In genomic region chr19:16874978-16875299, GRCh38 we compare ENCODE assay signal across 11 cellular contexts. TPM values are rescaled to one million over a fixed set of nuclear protein-coding genes. Genes with fewer than 3 reads are reported as not detected.
DNase-seq lines count a peak whose midpoint lies in the region; ATAC-seq and TF ChIP-seq lines count a peak whose summit lies in the region.
"Not testable (repeated sequence)": the region's sequence is repeated elsewhere in the genome, so short reads cannot be mapped to it uniquely, and the experiment has no call there.
"Had no signal": no experiment of that assay in that cellular context is flagged by ENCODE, and none has a peak within 500 bp of the region (broad histone marks: within the 10 kb centered on the region; RNA-seq: fewer than 3 reads in every experiment).

No MANE protein-coding gene starts in this region.

- not testable (repeated sequence) for ATAC-seq in CD4-positive, CD25-positive, alpha-beta regulatory T cell (ENCODE audit: low read depth in 2 of 2); activated CD8-positive, alpha-beta T cell treated with anti-CD3 and anti-CD28 coated beads for 36 hours; effector memory CD8-positive, alpha-beta T cell (replicated peaks); naive thymus-derived CD8-positive, alpha-beta T cell

- H3K4me3 Mint-ChIP-seq in CD4-positive, CD25-positive, alpha-beta regulatory T cell; H9; activated CD8-positive, alpha-beta T cell treated with anti-CD3 and anti-CD28 coated beads for 36 hours; activated naive CD8-positive, alpha-beta T cell treated with anti-CD3 and anti-CD28 coated beads for 36 hours; effector memory CD8-positive, alpha-beta T cell; naive thymus-derived CD8-positive, alpha-beta T cell: not testable (repeated sequence)

- not testable (repeated sequence) for H4K8ac ChIP-seq in H9 (replicated peaks; ENCODE audit: insufficient read length, low read depth, low read length)

- not testable (repeated sequence) for H3K9me3 ChIP-seq in CD4-positive, CD25-positive, alpha-beta regulatory T cell (ENCODE audit: control insufficient read depth in 2 of 2, low read length in 2 of 2); H9 (ENCODE audit: control insufficient read depth, low read depth, low read length); stomach smooth muscle (ENCODE audit: control insufficient read depth in 2 of 2, low read length in 2 of 2)

- not testable (repeated sequence) for H3K79me1 ChIP-seq in H9 (ENCODE audit: insufficient read depth, low read depth, low read length, poor library complexity, severe bottlenecking)

- not testable (repeated sequence) for H3T11ph ChIP-seq in H9 (ENCODE audit: low read length)

- H3K4me1 Mint-ChIP-seq in CD4-positive, CD25-positive, alpha-beta regulatory T cell = peaks cover 0 to 18% (median 10%) of the 10 kb centered on the region in 4 donors
- H3K4me1 Mint-ChIP-seq in H9 = not testable (repeated sequence)
- peaks cover 16% of the 10 kb centered on the region for H3K4me1 Mint-ChIP-seq in activated CD8-positive, alpha-beta T cell treated with anti-CD3 and anti-CD28 coated beads for 36 hours (ENCODE audit: low read depth)
- H3K4me1 Mint-ChIP-seq in activated naive CD8-positive, alpha-beta T cell treated with anti-CD3 and anti-CD28 coated beads for 36 hours = peaks cover 11% of the 10 kb centered on the region
- peaks cover 9 to 11% of the 10 kb centered on the region in 2 donors for H3K4me1 Mint-ChIP-seq in effector memory CD8-positive, alpha-beta T cell (ENCODE audit: low read depth in 2 of 2)
- H3K4me1 Mint-ChIP-seq in naive thymus-derived CD8-positive, alpha-beta T cell = peaks cover 14 to 23% (median 18%) of the 10 kb centered on the region in 4 donors

- not testable (repeated sequence) for H3K9ac ChIP-seq in H9 (ENCODE audit: extremely low read depth, insufficient read length, low read length); stomach smooth muscle (ENCODE audit: low read length in 2 of 2)

- H2BK15ac ChIP-seq in H9 (ENCODE audit: low read depth, low read length) = not testable (repeated sequence)

- not testable (repeated sequence) for H3K23me2 ChIP-seq in H9 (ENCODE audit: insufficient read length, low read depth, low read length, poor library complexity, severe bottlenecking)

- not testable (repeated sequence) for H2AK5ac ChIP-seq in H9 (ENCODE audit: insufficient read length, low read length)

- not testable (repeated sequence) for H3K14ac ChIP-seq in H9 (ENCODE audit: insufficient read depth, low read length)

- not testable (repeated sequence) for H2BK120ac ChIP-seq in H9 (ENCODE audit: low read depth, low read length, poor library complexity, severe bottlenecking)

- H3K4me1 ChIP-seq in CD4-positive, CD25-positive, alpha-beta regulatory T cell (ENCODE audit: control insufficient read depth, insufficient read depth, low read length, poor library complexity, severe bottlenecking); H9 (ENCODE audit: insufficient read depth, low read length); stomach smooth muscle (ENCODE audit: control insufficient read depth, insufficient read depth, low read length): not testable (repeated sequence)

- H3K56ac ChIP-seq in H9 (ENCODE audit: insufficient read length, low read depth, low read length) = not testable (repeated sequence)

- POLR2A ChIA-PET in RWPE1 (lab: Yijun Ruan, JAX; ENCODE audit: low non-redundant PET); activated CD8-positive, alpha-beta T cell treated with anti-CD3 and anti-CD28 coated beads for 36 hours (lab: Charles Lee); naive thymus-derived CD8-positive, alpha-beta T cell (lab: Charles Lee): not testable (repeated sequence)

- peak overlapping the region; percentile 81 to 99 (median 92) for H3K27ac Mint-ChIP-seq in CD4-positive, CD25-positive, alpha-beta regulatory T cell
- peak overlapping the region; percentile 19 to 92 (median 89); a peak in 6 of 7 replicates for H3K27ac Mint-ChIP-seq in H9
- peak overlapping the region; percentile 83 for H3K27ac Mint-ChIP-seq in activated CD8-positive, alpha-beta T cell treated with anti-CD3 and anti-CD28 coated beads for 36 hours
- H3K27ac Mint-ChIP-seq in activated naive CD8-positive, alpha-beta T cell treated with anti-CD3 and anti-CD28 coated beads for 36 hours = peak overlapping the region; percentile 76
- H3K27ac Mint-ChIP-seq in effector memory CD8-positive, alpha-beta T cell = peak overlapping the region; percentile 91 to 94
- peak overlapping the region; percentile 64 to 94 (median 86) for H3K27ac Mint-ChIP-seq in naive thymus-derived CD8-positive, alpha-beta T cell

- TF ChIP-seq CTCF in H9 (conservative IDR thresholded peaks at IDR 0.05); RWPE1 (conservative IDR thresholded peaks at IDR 0.05; ENCODE audit: low read depth); activated CD8-positive, alpha-beta T cell treated with anti-CD3 and anti-CD28 coated beads for 36 hours (IDR thresholded peaks at IDR 0.05): not testable (repeated sequence)

- CTCF ChIA-PET in RWPE1 (lab: Yijun Ruan, JAX); activated CD8-positive, alpha-beta T cell treated with anti-CD3 and anti-CD28 coated beads for 36 hours (lab: Charles Lee): not testable (repeated sequence)

- not testable (repeated sequence) for H3K4ac ChIP-seq in H9 (ENCODE audit: low read depth, low read length)

- peak overlapping the region; percentile 60 for H3K27ac ChIP-seq in CD4-positive, CD25-positive, alpha-beta regulatory T cell (ENCODE audit: insufficient read depth, low read length, poor library complexity, severe bottlenecking)
- H3K27ac ChIP-seq in H9 (ENCODE audit: insufficient read length, low read depth, low read length) = not testable (repeated sequence)
- peak overlapping the region; percentile 69; the same call in 1 of the 2 replicates for H3K27ac ChIP-seq in RWPE1
- H3K27ac ChIP-seq in stomach smooth muscle (ENCODE audit: low read length) = peak overlapping the region; percentile 11

- not testable (repeated sequence) for H2BK12ac ChIP-seq in H9 (ENCODE audit: insufficient read length, low read depth, low read length)

- not testable (repeated sequence) for H3K4me2 ChIP-seq in H9 (ENCODE audit: insufficient read depth, insufficient read length, low read length)

- peaks cover 40% of the 10 kb centered on the region for H3K36me3 Mint-ChIP-seq in CD4-positive, CD25-positive, alpha-beta regulatory T cell
- peaks cover 53 to 87% (median 70%) of the 10 kb centered on the region in 3 experiments; a peak in 6 of 7 replicates for H3K36me3 Mint-ChIP-seq in H9 (ENCODE audit: insufficient read depth in 1 of 3, low read depth in 3 of 3)
- H3K36me3 Mint-ChIP-seq in activated CD8-positive, alpha-beta T cell treated with anti-CD3 and anti-CD28 coated beads for 36 hours (ENCODE audit: low read depth) = peaks cover 45% of the 10 kb centered on the region
- H3K36me3 Mint-ChIP-seq in activated naive CD8-positive, alpha-beta T cell treated with anti-CD3 and anti-CD28 coated beads for 36 hours = peaks cover 38% of the 10 kb centered on the region
- peaks cover 38% of the 10 kb centered on the region for H3K36me3 Mint-ChIP-seq in effector memory CD8-positive, alpha-beta T cell (ENCODE audit: insufficient read depth)
- H3K36me3 Mint-ChIP-seq in naive thymus-derived CD8-positive, alpha-beta T cell = peaks cover 0 to 67% (median 21%) of the 10 kb centered on the region in 3 donors

- not testable (repeated sequence) for H3K79me2 ChIP-seq in H9 (ENCODE audit: insufficient read depth, low read length)

- not testable (repeated sequence) for DNase-seq in CD4-positive, CD25-positive, alpha-beta regulatory T cell; H9; RWPE1 (ENCODE audit: low spot score); activated CD8-positive, alpha-beta T cell treated with anti-CD3 and anti-CD28 coated beads for 36 hours; activated naive CD8-positive, alpha-beta T cell treated with anti-CD3 and anti-CD28 coated beads for 36 hours; effector memory CD8-positive, alpha-beta T cell; naive thymus-derived CD8-positive, alpha-beta T cell

- intact Hi-C loops in activated CD8-positive, alpha-beta T cell treated with anti-CD3 and anti-CD28 coated beads for 36 hours (cut with micrococcal nuclease) = not testable (repeated sequence)

- H3K9me3 Mint-ChIP-seq in CD4-positive, CD25-positive, alpha-beta regulatory T cell; H9; activated CD8-positive, alpha-beta T cell treated with anti-CD3 and anti-CD28 coated beads for 36 hours; activated naive CD8-positive, alpha-beta T cell treated with anti-CD3 and anti-CD28 coated beads for 36 hours; effector memory CD8-positive, alpha-beta T cell; naive thymus-derived CD8-positive, alpha-beta T cell: not testable (repeated sequence)

- not testable (repeated sequence) for H3K27me3 Mint-ChIP-seq in CD4-positive, CD25-positive, alpha-beta regulatory T cell; H9 (ENCODE audit: low read depth); activated CD8-positive, alpha-beta T cell treated with anti-CD3 and anti-CD28 coated beads for 36 hours; activated naive CD8-positive, alpha-beta T cell treated with anti-CD3 and anti-CD28 coated beads for 36 hours; effector memory CD8-positive, alpha-beta T cell; naive thymus-derived CD8-positive, alpha-beta T cell

- H4K91ac ChIP-seq in H9 (ENCODE audit: insufficient read length, low read depth, low read length) = not testable (repeated sequence)

- not testable (repeated sequence) for H3K23ac ChIP-seq in H9 (ENCODE audit: insufficient read length, low read depth, low read length)

- not testable (repeated sequence) for H3K27me3 ChIP-seq in CD4-positive, CD25-positive, alpha-beta regulatory T cell (ENCODE audit: control insufficient read depth, insufficient read depth, low read length); H9 (ENCODE audit: insufficient read depth, low read length); stomach smooth muscle (ENCODE audit: control insufficient read depth in 1 of 2, insufficient read depth in 2 of 2, low read length in 2 of 2)

- not testable (repeated sequence) for H2AFZ ChIP-seq in H9 (ENCODE audit: low read length)

- not testable (repeated sequence) for H4K20me1 ChIP-seq in H9 (ENCODE audit: control insufficient read depth, insufficient read depth, insufficient read length)

- H2BK20ac ChIP-seq in H9 (ENCODE audit: low read depth, low read length, poor library complexity, severe bottlenecking) = not testable (repeated sequence)

- H2BK5ac ChIP-seq in H9 (ENCODE audit: insufficient read length, low read length) = not testable (repeated sequence)

- H3K36me3 ChIP-seq in CD4-positive, CD25-positive, alpha-beta regulatory T cell (ENCODE audit: control insufficient read depth, insufficient read depth, low read length) = peaks cover 40% of the 10 kb centered on the region
- peaks cover 35 to 50% of the 10 kb centered on the region in 2 donors for H3K36me3 ChIP-seq in stomach smooth muscle (ENCODE audit: control insufficient read depth in 2 of 2, insufficient read depth in 2 of 2, low read length in 2 of 2)

- H4K5ac ChIP-seq in H9 (ENCODE audit: insufficient read length, low read depth, low read length) = not testable (repeated sequence)

- H3K18ac ChIP-seq in H9 (ENCODE audit: insufficient read length, low read depth, low read length) = not testable (repeated sequence)

- not testable (repeated sequence) for H3K4me3 ChIP-seq in CD4-positive, CD25-positive, alpha-beta regulatory T cell (ENCODE audit: low read depth, low read length); stomach smooth muscle (ENCODE audit: low read length in 2 of 2)

RNA-seq across cellular contexts. Expression of gene F2RL3, which starts 13.9 kb away (rescaled TPM):
- 0.10 TPM for total RNA-seq in CD4-positive, CD25-positive, alpha-beta regulatory T cell
- polyA plus RNA-seq in CD4-positive, CD25-positive, alpha-beta regulatory T cell = not detected
- not detected in 2 replicates for total RNA-seq in H9 (2021)
- not detected for total RNA-seq in activated CD8-positive, alpha-beta T cell treated with anti-CD3 and anti-CD28 coated beads for 36 hours
- not detected for total RNA-seq in activated naive CD8-positive, alpha-beta T cell treated with anti-CD3 and anti-CD28 coated beads for 36 hours
- not detected for total RNA-seq in naive thymus-derived CD8-positive, alpha-beta T cell
- under 1 TPM in 1 of 3 donors, not detected in 2; 0.24 TPM for polyA plus RNA-seq in naive thymus-derived CD8-positive, alpha-beta T cell
- total RNA-seq: A673; activated CD8-positive, alpha-beta memory T cell treated with anti-CD3 and anti-CD28 coated beads for 36 hours; renal cortical epithelial cell had no signal

RNA-seq across cellular contexts. Expression of gene SIN3B, which starts 45.7 kb away (rescaled TPM):
- 82.3 TPM for total RNA-seq in CD4-positive, CD25-positive, alpha-beta regulatory T cell
- 1 to 10 TPM; 2.2 to 5.2 (median 3.8) TPM for polyA plus RNA-seq in CD4-positive, CD25-positive, alpha-beta regulatory T cell
- total RNA-seq in H9 (2021) = 72.5 and 72.7 TPM in 2 replicates
- total RNA-seq in activated CD8-positive, alpha-beta T cell treated with anti-CD3 and anti-CD28 coated beads for 36 hours = 10 to 100 TPM; 27.6 to 31.6 TPM
- total RNA-seq in activated naive CD8-positive, alpha-beta T cell treated with anti-CD3 and anti-CD28 coated beads for 36 hours = 10 to 100 TPM; 27.4 to 28.6 TPM
- total RNA-seq in naive thymus-derived CD8-positive, alpha-beta T cell = 100 to 1,000 TPM in 1 of 2 experiments, 10 to 100 TPM in 1; 99.6 to 104 TPM
- polyA plus RNA-seq in naive thymus-derived CD8-positive, alpha-beta T cell = 1 to 10 TPM; 2.2 to 5.2 (median 3.2) TPM
